Comparison of ENCODE assay signal across 8 cellular contexts in genomic region chr1:184222561-184223157, GRCh38.
DNase-seq lines count a peak whose midpoint lies in the region; ATAC-seq and TF ChIP-seq lines count a peak whose summit lies in the region.

No MANE protein-coding gene starts in this region.

- no peaks in the 10 kb centered on the region for H4K20me1 ChIP-seq in GM23248 (ENCODE audit: insufficient read depth)

- no peaks in the 10 kb centered on the region for H3F3A ChIP-seq in GM23248 (ENCODE audit: insufficient read depth)

- peak overlapping the region; percentile 68 for H3K4me2 ChIP-seq in GM23248 (ENCODE audit: unreplicated experiment)

- intact Hi-C loops in aorta (cut with DNase I): loop anchor here in 1 of 2 donors (1.0 kb wide), 1 partner anchor 147 kb away; no protein-coding TSS in a partner anchor

- H3K27ac Mint-ChIP-seq in osteocyte (ENCODE audit: unreplicated experiment): no peak overlapping the region

- in situ Hi-C loops in GM23248 (cut with MboI): loop anchor here (10.0 kb wide), 1 partner anchor 138 kb away; no protein-coding TSS in a partner anchor

- H3K9me2 ChIP-seq in GM23248 (ENCODE audit: insufficient read depth): no peaks in the 10 kb centered on the region

- no peaks in the 10 kb centered on the region for H3K9me3 Mint-ChIP-seq in osteocyte (ENCODE audit: unreplicated experiment)

- no peak overlapping the region for H3K4me3 Mint-ChIP-seq in osteocyte (ENCODE audit: unreplicated experiment)

- H3K4me1 ChIP-seq in GM23248 (ENCODE audit: insufficient read depth): no peaks in the 10 kb centered on the region; the same call in 1 of the 2 replicates
- H3K4me1 ChIP-seq in foreskin keratinocyte: no peaks in the 10 kb centered on the region
- H3K4me1 ChIP-seq in aorta (ENCODE audit: control insufficient read depth in 1 of 2, insufficient read depth in 2 of 2, low read length in 2 of 2): no peaks in the 10 kb centered on the region

- peaks cover 5% of the 10 kb centered on the region for H3K27me3 Mint-ChIP-seq in osteocyte (ENCODE audit: unreplicated experiment)

- H3K27ac ChIP-seq in GM23248: no peak overlapping the region
- H3K27ac ChIP-seq in foreskin keratinocyte: no peak overlapping the region
- H3K27ac ChIP-seq in aorta (ENCODE audit: low read depth in 1 of 2, low read length in 2 of 2): no peak overlapping the region

- WGBS in GM23248 (ENCODE audit: low coverage in 1 of 2, low lambda C conversion rate in 2 of 2, missing lambda C conversion rate in 2 of 2), 2 experiments: 10 to 11% methylated on average over 12 of the region's 12 CpGs
- WGBS in aorta, 2 donors: 37 to 39% methylated on average over 12 of the region's 12 CpGs

- ATAC-seq in foreskin keratinocyte (peak; percentile 51), aorta (ENCODE audit: low FRiP score) (peak; percentile 80), HG02678 (IDR thresholded peaks at IDR 0.05; ENCODE audit: unreplicated experiment) (no peak)

- no peaks in the 10 kb centered on the region for H3K36me3 Mint-ChIP-seq in osteocyte (ENCODE audit: unreplicated experiment)

- H3K9me3 ChIP-seq in GM23248 (ENCODE audit: low read depth): no peaks in the 10 kb centered on the region
- H3K9me3 ChIP-seq in aorta (ENCODE audit: control insufficient read depth, low read length): no peaks in the 10 kb centered on the region

- peak overlapping the region; percentile 84 for H2AFZ ChIP-seq in GM23248

- DNase-seq in C1 segment of cervical spinal cord (lab: John Stamatoyannopoulos, UW) (peak in 10 of 14 donors; percentile 0 to 45 (median 16)), GM23248 (peak; percentile 71), NOMO-1 (lab: John Stamatoyannopoulos, UW; ENCODE audit: unreplicated experiment in 2 of 2) (peak; percentile 8 to 27), foreskin keratinocyte (peak in 1 of 2 donors; percentile 37), osteocyte (ENCODE audit: extremely low spot score, unreplicated experiment) (no peak), aorta (peak; percentile 57 to 74)
- peak; percentile 60 to 64 for DNase-seq in activated T-cell treated with anti-CD3 and anti-CD28 coated beads, Interleukin-2, amount 50 U/mL, for 48 hours

- peak overlapping the region; percentile 49 for H3K9ac ChIP-seq in GM23248

- H3K27me3 ChIP-seq in GM23248 (replicated peaks; ENCODE audit: insufficient read depth) (no peaks in the 10 kb centered on the region), foreskin keratinocyte (peaks cover 17% of the 10 kb centered on the region), aorta (ENCODE audit: control insufficient read depth in 1 of 2, insufficient read depth in 2 of 2, low read length in 1 of 2) (no peaks in the 10 kb centered on the region)

- no peaks in the 10 kb centered on the region for H3K36me3 ChIP-seq in GM23248 (ENCODE audit: low read depth)
- H3K36me3 ChIP-seq in aorta (ENCODE audit: control insufficient read depth in 1 of 2, insufficient read depth in 2 of 2, low read length in 1 of 2): no peaks in the 10 kb centered on the region

- H3K4me1 Mint-ChIP-seq in osteocyte (ENCODE audit: unreplicated experiment): no peaks in the 10 kb centered on the region

- peak; percentile 92 for TF ChIP-seq CTCF in foreskin keratinocyte (conservative IDR thresholded peaks at IDR 0.05)
- peak; percentile 93 for TF ChIP-seq CTCF in osteocyte (IDR thresholded peaks at IDR 0.05)

- H3K4me3 ChIP-seq in GM23248 (peak overlapping the region; percentile 72), aorta (ENCODE audit: low read length in 2 of 2) (no peak overlapping the region)

- no peaks in the 10 kb centered on the region for H3K79me2 ChIP-seq in GM23248 (ENCODE audit: insufficient read depth)
